Comparison of ENCODE assay signal across 8 cellular contexts in genomic region chr1:15835741-15836510, GRCh38. TPM values are rescaled to one million over a fixed set of nuclear protein-coding genes. Genes with fewer than 3 reads are reported as not detected.
A peak's percentile ranks its signal among the peaks of the same experiment; 100 is the strongest.
DNase-seq lines count a peak whose midpoint lies in the region; ATAC-seq and TF ChIP-seq lines count a peak whose summit lies in the region.

No MANE protein-coding gene starts in this region.

- H3K9ac ChIP-seq in DND-41 (ENCODE audit: low read depth, low read length) (peak overlapping the region; percentile 100), fibroblast of lung (ENCODE audit: insufficient read depth, low read length) (peak overlapping the region; percentile 91)

- H3K9me3 Mint-ChIP-seq in GM23338 (no peaks in the 10 kb centered on the region; the same call in 2 of the 3 replicates), naive B cell (no peaks in the 10 kb centered on the region)
- H3K9me3 Mint-ChIP-seq in activated T-helper 2 cell treated with anti-CD3 and anti-CD28 coated beads, Interferon-gamma antibody, Interleukin-2, Interleukin-4, amounts not matched to agents 10 μg/mL and 5 μg/mL and 100 μg/mL, durations not matched to agents 14 hours and 24 hours and 36 hours: no peaks in the 10 kb centered on the region

- H3K9me2 ChIP-seq in GM23338 (ENCODE audit: insufficient read depth): no peaks in the 10 kb centered on the region

- peak overlapping the region; percentile 92 for H3K4me3 Mint-ChIP-seq in GM23338
- peak overlapping the region; percentile 88 for H3K4me3 Mint-ChIP-seq in activated T-helper 2 cell treated with anti-CD3 and anti-CD28 coated beads, Interferon-gamma antibody, Interleukin-2, Interleukin-4, amounts not matched to agents 10 μg/mL and 5 μg/mL and 100 μg/mL, durations not matched to agents 14 hours and 24 hours and 36 hours (ENCODE audit: low read depth)
- peak overlapping the region; percentile 91 to 99 (median 98) for H3K4me3 Mint-ChIP-seq in naive B cell

- H3K36me3 Mint-ChIP-seq in GM23338 (ENCODE audit: low read depth) (peaks cover 12% of the 10 kb centered on the region), naive B cell (no peaks in the 10 kb centered on the region)
- peaks cover 9% of the 10 kb centered on the region for H3K36me3 Mint-ChIP-seq in activated T-helper 2 cell treated with anti-CD3 and anti-CD28 coated beads, Interferon-gamma antibody, Interleukin-2, Interleukin-4, amounts not matched to agents 10 μg/mL and 5 μg/mL and 100 μg/mL, durations not matched to agents 14 hours and 24 hours and 36 hours (ENCODE audit: low read depth)

- H3K4me2 ChIP-seq in DND-41 (ENCODE audit: insufficient read depth, low read length) (peak overlapping the region; percentile 70), GM23338 (peak overlapping the region; percentile 80), fibroblast of lung (ENCODE audit: extremely low read depth, insufficient read depth, low read length) (peak overlapping the region; percentile 98)

- H3K4me1 ChIP-seq in DND-41 (ENCODE audit: insufficient read depth, low read length): peaks cover 29% of the 10 kb centered on the region
- H3K4me1 ChIP-seq in GM23338 (ENCODE audit: insufficient read depth): peaks cover 4% of the 10 kb centered on the region; the same call in 1 of the 2 replicates
- H3K4me1 ChIP-seq in fibroblast of lung (ENCODE audit: control insufficient read depth, extremely low read depth, insufficient read depth, low read length): no peaks in the 10 kb centered on the region

- H3K27me3 ChIP-seq in DND-41 (ENCODE audit: insufficient read depth, low read length, poor library complexity) (no peaks in the 10 kb centered on the region), GM23338 (ENCODE audit: insufficient read depth) (peaks cover 8% of the 10 kb centered on the region; the same call in 1 of the 2 replicates), fibroblast of lung (ENCODE audit: control insufficient read depth, insufficient read depth, low read length) (no peaks in the 10 kb centered on the region)

- H3K4me3 ChIP-seq in DND-41 (ENCODE audit: low read depth in 1 of 2, low read length in 2 of 2): peak overlapping the region; percentile 60 to 74; a peak in 3 of 4 replicates
- H3K4me3 ChIP-seq in GM23338: peak overlapping the region; percentile 86
- H3K4me3 ChIP-seq in fibroblast of lung (replicated peaks in 1 of 4; ENCODE audit: control extremely low read depth in 1 of 4, insufficient read depth in 1 of 4, low read depth in 3 of 4, low read length in 4 of 4): peak overlapping the region; percentile 43 to 94 (median 78)

- H3K9me3 ChIP-seq in DND-41 (ENCODE audit: insufficient read depth, low read length, severe bottlenecking): no peaks in the 10 kb centered on the region
- H3K9me3 ChIP-seq in fibroblast of lung (ENCODE audit: control insufficient read depth, insufficient read depth, low read depth, low read length): no peaks in the 10 kb centered on the region

- H2AFZ ChIP-seq in DND-41 (ENCODE audit: low read depth, low read length) (peak overlapping the region; percentile 93), GM23338 (peak overlapping the region; percentile 15; the same call in 1 of the 2 replicates), fibroblast of lung (ENCODE audit: low read length) (peak overlapping the region; percentile 96)

- intact Hi-C loops in activated T-helper 2 cell treated with anti-CD3 and anti-CD28 coated beads, Interferon-gamma antibody, Interleukin-2, Interleukin-4, amounts not matched to agents 10 μg/mL and 5 μg/mL and 100 μg/mL, durations not matched to agents 14 hours and 24 hours and 36 hours (cut with micrococcal nuclease): loop anchor here (1.0 to 2.0 kb wide), 4 partner anchors 11 to 531 kb away; partner anchors contain the start of genes CASP9, SPEN and SZRD1

- ATAC-seq in DND-41 (ENCODE audit: insufficient read depth, low read depth) (peak; percentile 55), GM23338 (peak; percentile 36), naive B cell (ENCODE audit: low read depth in 2 of 2) (peak; percentile 19 to 26)

- DNase-seq in DND-41 (peak; percentile 100), GM23338 (ENCODE audit: low spot score) (peak; percentile 96), LoVo (ENCODE audit: low spot score) (peak; percentile 99), RPMI8226 (peak; percentile 100), fibroblast of lung (ENCODE audit: low read depth in 2 of 2) (peak; percentile 98 to 99), naive B cell (peak; percentile 94)
- DNase-seq in activated T-helper 2 cell treated with anti-CD3 and anti-CD28 coated beads, Interferon-gamma antibody, Interleukin-2, Interleukin-4, amounts not matched to agents 10 μg/mL and 5 μg/mL and 100 μg/mL, durations not matched to agents 14 hours and 24 hours and 36 hours (ENCODE audit: low spot score): peak; percentile 98
- peak; percentile 96 to 99 for DNase-seq in stimulated activated CD8-positive, alpha-beta memory T cell treated with anti-CD3 and anti-CD28 coated beads, Interleukin-7, amount 100 ng/mL, for 48 hours (ENCODE audit: extremely low read depth in 1 of 2, low read depth in 1 of 2)

- H4K20me1 ChIP-seq in DND-41 (ENCODE audit: insufficient read depth, low read length): no peaks in the 10 kb centered on the region
- no peaks in the 10 kb centered on the region for H4K20me1 ChIP-seq in GM23338 (replicated peaks; ENCODE audit: insufficient read depth)
- no peaks in the 10 kb centered on the region for H4K20me1 ChIP-seq in fibroblast of lung (ENCODE audit: control insufficient read depth, extremely low read depth, insufficient read depth, low read length)

- H3K4me1 Mint-ChIP-seq in GM23338 (peaks cover 23% of the 10 kb centered on the region), naive B cell (peaks cover 14 to 51% (median 34%) of the 10 kb centered on the region in 3 donors)
- peaks cover 18% of the 10 kb centered on the region for H3K4me1 Mint-ChIP-seq in activated T-helper 2 cell treated with anti-CD3 and anti-CD28 coated beads, Interferon-gamma antibody, Interleukin-2, Interleukin-4, amounts not matched to agents 10 μg/mL and 5 μg/mL and 100 μg/mL, durations not matched to agents 14 hours and 24 hours and 36 hours (ENCODE audit: low read depth)

- TF ChIP-seq CTCF in DND-41 (IDR thresholded peaks at IDR 0.05; ENCODE audit: borderline replicate concordance, extremely low read depth, low read length, poor library complexity, severe bottlenecking): no peak
- no peak for TF ChIP-seq CTCF in GM23338 (conservative IDR thresholded peaks at IDR 0.05; ENCODE audit: low read depth in 2 of 2)
- TF ChIP-seq CTCF in fibroblast of lung (conservative IDR thresholded peaks at IDR 0.05 in 1 of 2, IDR thresholded peaks at IDR 0.05 in 1 of 2; ENCODE audit: low read depth in 1 of 2, low read length in 2 of 2): no peak

- H3K36me3 ChIP-seq in DND-41 (ENCODE audit: insufficient read depth, low read length) (no peaks in the 10 kb centered on the region; the same call in 1 of the 2 replicates), GM23338 (ENCODE audit: insufficient read depth) (no peaks in the 10 kb centered on the region), fibroblast of lung (ENCODE audit: control insufficient read depth, insufficient read depth, low read length) (no peaks in the 10 kb centered on the region)

- peaks cover 9% of the 10 kb centered on the region; the same call in 1 of the 2 replicates for H3F3A ChIP-seq in GM23338 (replicated peaks; ENCODE audit: low read depth)

- H3K27ac ChIP-seq in DND-41 (ENCODE audit: low read length): peak overlapping the region; percentile 96
- peak overlapping the region; percentile 100 for H3K27ac ChIP-seq in GM23338 (ENCODE audit: low read depth)
- peak overlapping the region; percentile 98 for H3K27ac ChIP-seq in fibroblast of lung (ENCODE audit: insufficient read depth, low read length)

- H3K27me3 Mint-ChIP-seq in GM23338 (ENCODE audit: insufficient read depth, low read depth, poor library complexity): peaks cover 27% of the 10 kb centered on the region
- no peaks in the 10 kb centered on the region for H3K27me3 Mint-ChIP-seq in activated T-helper 2 cell treated with anti-CD3 and anti-CD28 coated beads, Interferon-gamma antibody, Interleukin-2, Interleukin-4, amounts not matched to agents 10 μg/mL and 5 μg/mL and 100 μg/mL, durations not matched to agents 14 hours and 24 hours and 36 hours (ENCODE audit: low read depth)
- H3K27me3 Mint-ChIP-seq in naive B cell: no peaks in the 10 kb centered on the region

- peak overlapping the region; percentile 99 for H3K27ac Mint-ChIP-seq in GM23338
- peak overlapping the region; percentile 97 for H3K27ac Mint-ChIP-seq in activated T-helper 2 cell treated with anti-CD3 and anti-CD28 coated beads, Interferon-gamma antibody, Interleukin-2, Interleukin-4, amounts not matched to agents 10 μg/mL and 5 μg/mL and 100 μg/mL, durations not matched to agents 14 hours and 24 hours and 36 hours
- H3K27ac Mint-ChIP-seq in naive B cell: peak overlapping the region; percentile 98 to 99 (median 98)

- H3K79me2 ChIP-seq in DND-41 (ENCODE audit: insufficient read depth, low read length) (peaks cover 40% of the 10 kb centered on the region), GM23338 (replicated peaks; ENCODE audit: insufficient read depth) (peaks cover 7% of the 10 kb centered on the region; the same call in 1 of the 2 replicates), fibroblast of lung (ENCODE audit: control insufficient read depth, insufficient read depth, low read length) (no peaks in the 10 kb centered on the region)

RNA-seq across cellular contexts. Expression of gene SPEN, which starts 11.6 kb away (rescaled TPM):
- 28.5 and 43.6 TPM in 2 replicates for total RNA-seq in GM23338 (2014; rRNA removed; shearing (Covaris generic))
- polyA plus RNA-seq in GM23338 (2016; fragmentation: Nextera tagmentation; extraction: Ambion mirVana) (11.4 and 14.9 TPM in 2 replicates), fibroblast of lung (3.8 and 5.1 TPM in 2 replicates), naive B cell (ENCODE audit: low read depth in 6 of 6) (10 to 100 TPM in 4 of 6 donors, 1 to 10 TPM in 1, under 1 TPM in 1; 0.96 to 63.0 (median 11.5) TPM)
- total RNA-seq in activated T-helper 2 cell treated with anti-CD3 and anti-CD28 coated beads, Interferon-gamma antibody, Interleukin-2, Interleukin-4, amounts not matched to agents 10 μg/mL and 5 μg/mL and 100 μg/mL, durations not matched to agents 14 hours and 24 hours and 36 hours: 75.0 and 75.9 TPM in 2 replicates
- 11.0 and 11.9 TPM in 2 replicates for total RNA-seq in fibroblast of lung
- 13.7 and 17.6 TPM in 2 replicates for polyA plus RNA-seq in fibroblast of lung (2012)
- polyA minus RNA-seq in fibroblast of lung (ENCODE audit: low replicate concordance): 31.8 and 47.9 TPM in 2 replicates

RNA-seq across cellular contexts. Expression of gene UQCRHL, which starts 28.5 kb away (rescaled TPM):
- total RNA-seq in GM23338 (2014; rRNA removed; shearing (Covaris generic)): 2.3 and 3.9 TPM in 2 replicates
- polyA plus RNA-seq in GM23338 (2016; fragmentation: Nextera tagmentation; extraction: Ambion mirVana) (3.0 and 3.6 TPM in 2 replicates), fibroblast of lung (1.3 and 2.7 TPM in 2 replicates), naive B cell (ENCODE audit: low read depth in 6 of 6) (1 to 10 TPM in 3 of 6 donors, under 1 TPM in 3; 0.11 to 1.3 (median 0.94) TPM)
- total RNA-seq in activated T-helper 2 cell treated with anti-CD3 and anti-CD28 coated beads, Interferon-gamma antibody, Interleukin-2, Interleukin-4, amounts not matched to agents 10 μg/mL and 5 μg/mL and 100 μg/mL, durations not matched to agents 14 hours and 24 hours and 36 hours: 1.5 and 1.6 TPM in 2 replicates
- 4.4 and 7.8 TPM in 2 replicates for total RNA-seq in fibroblast of lung
- polyA plus RNA-seq in fibroblast of lung (2012): 3.2 and 3.8 TPM in 2 replicates
- polyA minus RNA-seq in fibroblast of lung (ENCODE audit: low replicate concordance): 0.63 TPM in 1 of 2 replicates, not detected in the other

Comparison
In these comparisons a context has a peak if more than half of its experiments do, and no peak if none do; other contexts are left out.
1. Peak in every context shown above with its lines: DNase-seq, ATAC-seq, H3K4me3 ChIP-seq and H3K27ac ChIP-seq.
2. H2AFZ ChIP-seq: peak in every context shown above with its lines; median percentile 96 in fibroblast of lung; 93 in DND-41; 15 in GM23338.